8 cellular contexts compared by ENCODE assay signal in genomic region chr14:88563845-88564244, GRCh38. TPM values are rescaled to one million over a fixed set of nuclear protein-coding genes. Genes with fewer than 3 reads are reported as not detected.
A peak's percentile ranks its signal among the peaks of the same experiment; 100 is the strongest.
DNase-seq lines count a peak whose midpoint lies in the region; ATAC-seq and TF ChIP-seq lines count a peak whose summit lies in the region.

No MANE protein-coding gene starts in this region.

- TF ChIP-seq POLR2A in suprapubic skin (IDR thresholded peaks at IDR 0.05) = no peak

- POLR2A ChIA-PET in activated CD4-positive, alpha-beta T cell treated with anti-CD3 and anti-CD28 coated beads for 36 hours (lab: Charles Lee) = interaction anchor here (1.3 kb wide), 1 partner anchor 31 kb away, joined by 4 read pairs; no protein-coding TSS in a partner anchor

- no peaks in the 10 kb centered on the region for H3K9me3 Mint-ChIP-seq in activated CD4-positive, alpha-beta T cell treated with anti-CD3 and anti-CD28 coated beads for 36 hours (ENCODE audit: low read depth)
- no peaks in the 10 kb centered on the region for H3K9me3 Mint-ChIP-seq in activated naive CD8-positive, alpha-beta T cell treated with anti-CD3 and anti-CD28 coated beads for 36 hours

- H3K4me3 Mint-ChIP-seq in activated CD4-positive, alpha-beta T cell treated with anti-CD3 and anti-CD28 coated beads for 36 hours = peak overlapping the region; percentile 83
- H3K4me3 Mint-ChIP-seq in activated naive CD8-positive, alpha-beta T cell treated with anti-CD3 and anti-CD28 coated beads for 36 hours = peak overlapping the region; percentile 88

- WGBS in suprapubic skin = 25% methylated on average over 7 of the region's 7 CpGs

- H3K27me3 ChIP-seq in kidney epithelial cell (ENCODE audit: control insufficient read depth, insufficient read depth, low read length) (no peaks in the 10 kb centered on the region), suprapubic skin (no peaks in the 10 kb centered on the region)

- peaks cover 31% of the 10 kb centered on the region for H3K4me1 Mint-ChIP-seq in activated CD4-positive, alpha-beta T cell treated with anti-CD3 and anti-CD28 coated beads for 36 hours
- H3K4me1 Mint-ChIP-seq in activated naive CD8-positive, alpha-beta T cell treated with anti-CD3 and anti-CD28 coated beads for 36 hours = peaks cover 28% of the 10 kb centered on the region

- no peak for TF ChIP-seq EP300 in suprapubic skin (IDR thresholded peaks at IDR 0.05)

- peaks cover 19% of the 10 kb centered on the region for H3K36me3 Mint-ChIP-seq in activated CD4-positive, alpha-beta T cell treated with anti-CD3 and anti-CD28 coated beads for 36 hours (ENCODE audit: low read depth)
- peaks cover 23% of the 10 kb centered on the region for H3K36me3 Mint-ChIP-seq in activated naive CD8-positive, alpha-beta T cell treated with anti-CD3 and anti-CD28 coated beads for 36 hours

- intact Hi-C loops in activated CD4-positive, alpha-beta T cell treated with anti-CD3 and anti-CD28 coated beads for 36 hours (cut with DNase I, micrococcal nuclease) = loop anchor here (1.0 to 10.0 kb wide), 12 partner anchors 35 to 1392 kb away; partner anchors contain the start of genes EML5 (in 2 of the 2), GPR65 (in 2 of the 2), GALC (in 1 of the 2) and SPATA7 (in 1 of the 2)

- H3K9me3 ChIP-seq in suprapubic skin = no peaks in the 10 kb centered on the region

- H3K27ac ChIP-seq in suprapubic skin = peak overlapping the region; percentile 92

- H3K4me3 ChIP-seq in kidney epithelial cell (ENCODE audit: low read depth, low read length) (peak overlapping the region; percentile 96), suprapubic skin (peak overlapping the region; percentile 93)

- peak overlapping the region; percentile 66 for H3K27ac Mint-ChIP-seq in activated CD4-positive, alpha-beta T cell treated with anti-CD3 and anti-CD28 coated beads for 36 hours
- peak overlapping the region; percentile 56 for H3K27ac Mint-ChIP-seq in activated naive CD8-positive, alpha-beta T cell treated with anti-CD3 and anti-CD28 coated beads for 36 hours

- H3K36me3 ChIP-seq in kidney epithelial cell (ENCODE audit: control insufficient read depth, insufficient read depth, low read length) (no peaks in the 10 kb centered on the region), suprapubic skin (peaks cover 12% of the 10 kb centered on the region)

- TF ChIP-seq CTCF in kidney epithelial cell (IDR thresholded peaks at IDR 0.05; ENCODE audit: insufficient read depth, low read length, poor library complexity, severe bottlenecking) (no peak), suprapubic skin (IDR thresholded peaks at IDR 0.05) (no peak)

- no peak for ATAC-seq in activated CD4-positive, alpha-beta T cell treated with anti-CD3 and anti-CD28 coated beads for 36 hours

- peaks cover 27% of the 10 kb centered on the region for H3K4me1 ChIP-seq in suprapubic skin

- DNase-seq in activated CD4-positive, alpha-beta T cell treated with anti-CD3 and anti-CD28 coated beads for 36 hours = no peak
- no peak for DNase-seq in activated CD4-positive, alpha-beta T cell treated with anti-CD3 and anti-CD28 coated beads for 4 hours
- no peak for DNase-seq in activated naive CD8-positive, alpha-beta T cell treated with anti-CD3 and anti-CD28 coated beads for 36 hours
- DNase-seq in kidney epithelial cell (ENCODE audit: low read depth) (no peak), suprapubic skin (ENCODE audit: low spot score in 2 of 2) (no peak), DMS 273 (lab: John Stamatoyannopoulos, UW; ENCODE audit: unreplicated experiment) (no peak), SHP77 treated with DMSO at 0.1 percent for 48 hours (lab: John Stamatoyannopoulos, UW) (no peak), NCI-H1048 (lab: John Stamatoyannopoulos, UW) (no peak)

- H3K27me3 Mint-ChIP-seq in activated CD4-positive, alpha-beta T cell treated with anti-CD3 and anti-CD28 coated beads for 36 hours = peaks cover 11% of the 10 kb centered on the region
- peaks cover 28% of the 10 kb centered on the region for H3K27me3 Mint-ChIP-seq in activated naive CD8-positive, alpha-beta T cell treated with anti-CD3 and anti-CD28 coated beads for 36 hours

- CTCF ChIA-PET in activated CD4-positive, alpha-beta T cell treated with anti-CD3 and anti-CD28 coated beads for 36 hours (lab: Charles Lee) = interaction anchor here (0.6 kb wide), 1 partner anchor 178 kb away, joined by 3 read pairs; no protein-coding TSS in a partner anchor

RNA-seq across cellular contexts. Expression of gene ZC3H14, which starts 1.0 kb away (rescaled TPM):
- total RNA-seq in activated CD4-positive, alpha-beta T cell treated with anti-CD3 and anti-CD28 coated beads for 36 hours = 10 to 100 TPM; 46.9 to 63.6 TPM
- 10 to 100 TPM; 47.5 to 52.6 TPM for total RNA-seq in activated naive CD8-positive, alpha-beta T cell treated with anti-CD3 and anti-CD28 coated beads for 36 hours
- 59.9 and 71.1 TPM in 2 replicates for total RNA-seq in kidney epithelial cell
- 10 to 100 TPM; 49.2 to 83.6 (median 59.9) TPM for total RNA-seq in suprapubic skin

RNA-seq across cellular contexts. Expression of gene PTPN21, which starts 9.0 kb away (rescaled TPM):
- total RNA-seq in activated CD4-positive, alpha-beta T cell treated with anti-CD3 and anti-CD28 coated beads for 36 hours = under 1 TPM; 0.12 to 0.16 TPM
- total RNA-seq in activated naive CD8-positive, alpha-beta T cell treated with anti-CD3 and anti-CD28 coated beads for 36 hours = under 1 TPM; 0.16 to 0.25 TPM
- total RNA-seq in kidney epithelial cell = 12.5 and 13.1 TPM in 2 replicates
- 10 to 100 TPM; 33.2 to 71.1 (median 39.9) TPM for total RNA-seq in suprapubic skin

Comparison
In these comparisons a context has a peak if more than half of its experiments do, and no peak if none do; other contexts are left out.
1. RNA of gene PTPN21, which starts 9.0 kb away (total RNA-seq): 33.2 to 71.1 TPM in suprapubic skin and 12.5 to 13.1 TPM in kidney epithelial cell; 0.16 to 0.25 TPM in activated naive CD8-positive, alpha-beta T cell treated with anti-CD3 and anti-CD28 coated beads for 36 hours and 0.12 to 0.16 TPM in activated CD4-positive, alpha-beta T cell treated with anti-CD3 and anti-CD28 coated beads for 36 hours; every median in the first group is over 10 times any median in the second.